18 cellular contexts compared by ENCODE assay signal in the genomic region with DNA sequence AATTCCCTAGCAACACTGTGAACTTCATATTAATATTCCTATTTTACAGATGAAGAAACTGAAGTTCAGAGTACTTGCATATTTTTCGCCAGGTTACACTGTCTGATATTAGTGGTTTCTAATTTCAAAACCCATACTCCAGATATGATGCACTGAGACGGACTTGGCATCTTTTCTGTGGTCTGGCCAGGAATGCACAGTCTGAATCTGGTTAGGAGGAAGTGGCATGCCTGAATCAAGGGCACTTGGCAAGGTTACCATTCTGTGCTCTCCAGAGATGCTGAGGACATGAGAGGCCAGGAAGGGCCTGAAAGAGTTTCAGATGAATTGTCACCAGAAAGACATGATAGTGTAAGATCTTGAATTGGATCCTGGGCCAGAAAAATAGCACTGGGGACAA.
DNase-seq lines count a peak whose midpoint lies in the region; ATAC-seq, FAIRE-seq and TF ChIP-seq lines count a peak whose summit lies in the region.
"Had no signal": no experiment of that assay in that cellular context is flagged by ENCODE, and none has a peak within 500 bp of the region (broad histone marks: within the 10 kb centered on the region; RNA-seq: fewer than 3 reads in every experiment).

No MANE protein-coding gene starts in this region.

- ATAC-seq in T-helper 17 cell (no peak), HG03460 (IDR thresholded peaks at IDR 0.05; ENCODE audit: unreplicated experiment) (no peak), psoas muscle (no peak)
- no peak for ATAC-seq in stimulated activated memory B cell treated with anti-CD40 and anti-IgM and Interleukin-4, amounts not matched to agents 10 μg/mL and 1 μg/mL and 100 μg/mL, for 72 hours
- ATAC-seq: foreskin keratinocyte had no signal

- peaks cover 2% of the 10 kb centered on the region for H3K9me3 Mint-ChIP-seq in stimulated activated memory B cell treated with anti-CD40 and anti-IgM and Interleukin-4, amounts not matched to agents 10 μg/mL and 1 μg/mL and 100 μg/mL, for 72 hours

- no peak for FAIRE-seq in bronchial epithelial cell (lab: Jason Lieb, UNC)

- H3K9me3 ChIP-seq in T-helper 17 cell (ENCODE audit: control insufficient read depth, low read length, poor library complexity, severe bottlenecking), result no peaks in the 10 kb centered on the region
- H3K9me3 ChIP-seq in psoas muscle, result no peaks in the 10 kb centered on the region
- H3K9me3 ChIP-seq: ovary, tibial artery had no signal

- TF ChIP-seq CTCF in bronchial epithelial cell (IDR thresholded peaks at IDR 0.05; ENCODE audit: insufficient read depth, low read length, severe bottlenecking), result no peak
- no peak for TF ChIP-seq CTCF in psoas muscle (IDR thresholded peaks at IDR 0.05)

- H3K27me3 ChIP-seq in bronchial epithelial cell (ENCODE audit: control insufficient read depth, insufficient read depth, low read length) (no peaks in the 10 kb centered on the region), psoas muscle (ENCODE audit: insufficient read depth in 3 of 3, low read length in 2 of 3) (no peaks in the 10 kb centered on the region)
- H3K27me3 ChIP-seq: foreskin keratinocyte, ovary, tibial artery had no signal

- intact Hi-C loops in psoas muscle (cut with DNase I), result no loop called here

- H3K4me1 Mint-ChIP-seq in T-helper 17 cell, result no peaks in the 10 kb centered on the region
- no peaks in the 10 kb centered on the region for H3K4me1 Mint-ChIP-seq in stimulated activated memory B cell treated with anti-CD40 and anti-IgM and Interleukin-4, amounts not matched to agents 10 μg/mL and 1 μg/mL and 100 μg/mL, for 72 hours

- no peaks in the 10 kb centered on the region for H3K36me3 Mint-ChIP-seq in T-helper 17 cell (ENCODE audit: low read depth)
- no peaks in the 10 kb centered on the region for H3K36me3 Mint-ChIP-seq in stimulated activated memory B cell treated with anti-CD40 and anti-IgM and Interleukin-4, amounts not matched to agents 10 μg/mL and 1 μg/mL and 100 μg/mL, for 72 hours

- H3K4me3 ChIP-seq in bronchial epithelial cell (ENCODE audit: low read depth, low read length) (no peak overlapping the region), psoas muscle (no peak overlapping the region)
- H3K4me3 ChIP-seq: ovary, tibial artery had no signal

- no peaks in the 10 kb centered on the region for H3K36me3 ChIP-seq in bronchial epithelial cell (ENCODE audit: control insufficient read depth, insufficient read depth, low read length)
- no peaks in the 10 kb centered on the region for H3K36me3 ChIP-seq in psoas muscle (ENCODE audit: insufficient read depth in 1 of 2, low read depth in 1 of 2)
- H3K36me3 ChIP-seq: ovary, tibial artery had no signal

- no peak overlapping the region for H3K27ac ChIP-seq in psoas muscle
- H3K27ac ChIP-seq: foreskin keratinocyte, KMS-11, ovary, tibial artery had no signal

- no peaks in the 10 kb centered on the region for H3K4me1 ChIP-seq in psoas muscle
- H3K4me1 ChIP-seq: foreskin keratinocyte, tibial artery had no signal

- H3K4me3 Mint-ChIP-seq in T-helper 17 cell, result no peak overlapping the region
- H3K4me3 Mint-ChIP-seq in stimulated activated memory B cell treated with anti-CD40 and anti-IgM and Interleukin-4, amounts not matched to agents 10 μg/mL and 1 μg/mL and 100 μg/mL, for 72 hours, result no peak overlapping the region

- DNase-seq in GM03348 (ENCODE audit: low spot score) (peak; percentile 43), NCI-H2196 treated with DMSO at 0.1 percent for 48 hours (lab: John Stamatoyannopoulos, UW; ENCODE audit: unreplicated experiment) (peak; percentile 61), bronchial epithelial cell (ENCODE audit: low read depth) (peak; percentile 39), kidney tubule cell (ENCODE audit: low spot score) (peak; percentile 61), T-helper 17 cell (no peak), psoas muscle (no peak)
- DNase-seq: activated CD4-positive, alpha-beta T cell treated with anti-CD3 and anti-CD28 coated beads for 1 hour; activated gamma-delta T cell; C1 segment of cervical spinal cord; NCI-H1436 treated with DMSO at 0.1 percent for 48 hours; ovary; stimulated activated CD4-positive, alpha-beta T cell treated with anti-CD3 and anti-CD28 coated beads, Interleukin-4, amount 100 ng/mL, for 4 hours; T-helper 9 cell; tibial artery had no signal

- no peak overlapping the region for H3K27ac Mint-ChIP-seq in T-helper 17 cell
- H3K27ac Mint-ChIP-seq in stimulated activated memory B cell treated with anti-CD40 and anti-IgM and Interleukin-4, amounts not matched to agents 10 μg/mL and 1 μg/mL and 100 μg/mL, for 72 hours, result no peak overlapping the region

- H3K27me3 Mint-ChIP-seq in T-helper 17 cell, result no peaks in the 10 kb centered on the region
- H3K27me3 Mint-ChIP-seq in stimulated activated memory B cell treated with anti-CD40 and anti-IgM and Interleukin-4, amounts not matched to agents 10 μg/mL and 1 μg/mL and 100 μg/mL, for 72 hours, result no peaks in the 10 kb centered on the region

- 51 to 59% (median 56%) methylated on average over 2 of the region's 2 CpGs for WGBS in psoas muscle, 3 donors

Comparison
In these comparisons a context has a peak if more than half of its experiments do, and no peak if none do; other contexts are left out.
1. DNase-seq: peak in GM03348 (single experiment), NCI-H2196 treated with DMSO at 0.1 percent for 48 hours (single experiment), bronchial epithelial cell (single experiment) and kidney tubule cell (single experiment); none in T-helper 17 cell (0 of 3) and psoas muscle (0 of 2).